In the genomic region with DNA sequence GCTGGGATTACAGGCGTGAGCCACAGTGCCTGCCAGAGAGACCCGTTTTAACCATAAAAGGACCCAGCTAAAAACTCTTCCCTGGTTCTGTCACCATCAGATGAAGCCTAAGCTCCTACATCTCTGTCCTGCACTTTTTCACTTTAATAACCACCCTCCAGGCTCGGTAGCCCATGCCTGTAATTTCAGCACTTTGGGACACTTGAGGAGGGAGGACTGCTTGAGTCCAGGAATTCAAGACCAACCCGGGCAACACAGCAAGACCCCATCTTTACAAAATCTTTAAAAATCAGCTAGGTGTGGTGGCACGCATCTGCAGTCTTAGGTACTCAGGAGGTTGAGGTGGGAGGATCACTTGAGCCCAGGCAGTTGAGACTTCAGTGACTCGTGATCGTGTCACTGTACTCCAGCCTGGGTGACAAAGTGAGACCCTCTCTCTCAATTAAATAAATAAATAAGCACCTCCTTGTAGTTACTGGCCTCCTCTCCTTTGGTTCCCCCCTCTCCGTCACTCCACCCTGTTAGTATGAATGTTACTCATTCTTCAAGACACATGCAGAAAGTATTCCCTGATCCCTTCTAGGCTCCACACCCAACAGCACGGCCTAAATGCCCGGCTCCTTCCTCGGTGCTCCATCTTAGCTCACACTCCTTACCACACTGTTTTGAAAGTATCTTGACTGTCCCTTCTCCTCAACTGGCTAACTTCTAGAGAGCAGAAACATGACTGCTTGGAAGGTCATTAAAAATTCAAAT, we compare ENCODE assay signal across 8 cellular contexts. TPM values are rescaled to one million over a fixed set of nuclear protein-coding genes. Genes with fewer than 3 reads are reported as not detected.
DNase-seq lines count a peak whose midpoint lies in the region; TF ChIP-seq lines count a peak whose summit lies in the region.
"Not testable (repeated sequence)": the region's sequence is repeated elsewhere in the genome, so short reads cannot be mapped to it uniquely, and the experiment has no call there.

No MANE protein-coding gene starts in this region.

- H3K4me1 Mint-ChIP-seq in CD8-positive, alpha-beta memory T cell, result peaks cover 55 to 77% (median 67%) of the 10 kb centered on the region in 3 donors
- peaks cover 62% of the 10 kb centered on the region for H3K4me1 Mint-ChIP-seq in activated naive CD8-positive, alpha-beta T cell (ENCODE audit: low read depth)
- H3K4me1 Mint-ChIP-seq in type B pancreatic cell (ENCODE audit: unreplicated experiment), result peaks cover 41% of the 10 kb centered on the region

- peak overlapping the region; percentile 88 for H3K4me2 ChIP-seq in osteoblast (ENCODE audit: insufficient read depth, low read length)

- TF ChIP-seq CTCF in osteoblast (IDR thresholded peaks at IDR 0.05; ENCODE audit: extremely low read depth, low read depth, low read length); type B pancreatic cell (conservative IDR thresholded peaks at IDR 0.05): not testable (repeated sequence)

- H3K36me3 ChIP-seq in CD8-positive, alpha-beta memory T cell (ENCODE audit: insufficient read depth, low read length); HUES48 (ENCODE audit: control insufficient read depth, insufficient read depth, low read length); SK-N-MC (ENCODE audit: insufficient read depth, low read length); endocrine pancreas (ENCODE audit: control insufficient read depth, insufficient read depth, low read length); iPS-20b (ENCODE audit: insufficient read depth, low read depth, low read length); osteoblast (ENCODE audit: insufficient read depth, low read length): not testable (repeated sequence)

- not testable (repeated sequence) for DNase-seq in CD8-positive, alpha-beta memory T cell; SK-N-MC (ENCODE audit: low read depth, low spot score); type B pancreatic cell (ENCODE audit: extremely low spot score, unreplicated experiment)
- peak; percentile 76 for DNase-seq in osteoblast (ENCODE audit: insufficient read length, low spot score, missing footprints)

- peak overlapping the region; percentile 95 to 100 (median 97) for H3K4me3 Mint-ChIP-seq in CD8-positive, alpha-beta memory T cell
- peak overlapping the region; percentile 96 for H3K4me3 Mint-ChIP-seq in activated naive CD8-positive, alpha-beta T cell
- peak overlapping the region; percentile 98 for H3K4me3 Mint-ChIP-seq in type B pancreatic cell

- peak overlapping the region; percentile 69 to 99 (median 84) for H3K27ac Mint-ChIP-seq in CD8-positive, alpha-beta memory T cell
- peak overlapping the region; percentile 69 for H3K27ac Mint-ChIP-seq in activated naive CD8-positive, alpha-beta T cell
- H3K27ac Mint-ChIP-seq in type B pancreatic cell, result peak overlapping the region; percentile 99

- not testable (repeated sequence) for H3K27me3 ChIP-seq in CD8-positive, alpha-beta memory T cell (ENCODE audit: insufficient read depth, low read length, poor library complexity, severe bottlenecking); HUES48 (ENCODE audit: control insufficient read depth, insufficient read depth, low read length); endocrine pancreas (ENCODE audit: control insufficient read depth, insufficient read depth, low read length); iPS-20b (ENCODE audit: insufficient read depth, low read length); osteoblast (ENCODE audit: insufficient read depth, low read length)

- H3K9me3 ChIP-seq in CD8-positive, alpha-beta memory T cell (ENCODE audit: low read length); SK-N-MC (ENCODE audit: low read depth, low read length); endocrine pancreas (ENCODE audit: control insufficient read depth, low read length); iPS-20b (ENCODE audit: insufficient read depth, low read depth, low read length); osteoblast (ENCODE audit: low read depth, low read length): not testable (repeated sequence)
- peaks cover 12% of the 10 kb centered on the region for H3K9me3 ChIP-seq in HUES48 (ENCODE audit: control insufficient read depth, insufficient read depth, low read length)

- not testable (repeated sequence) for H3K27me3 Mint-ChIP-seq in CD8-positive, alpha-beta memory T cell; activated naive CD8-positive, alpha-beta T cell; type B pancreatic cell

- peaks cover 18% of the 10 kb centered on the region for H3K4me1 ChIP-seq in CD8-positive, alpha-beta memory T cell (ENCODE audit: insufficient read depth, low read length)
- not testable (repeated sequence) for H3K4me1 ChIP-seq in HUES48 (ENCODE audit: control insufficient read depth, insufficient read depth, low read length); endocrine pancreas (ENCODE audit: control insufficient read depth, insufficient read depth, low read length); iPS-20b (ENCODE audit: insufficient read depth, low read length)
- peaks cover 22% of the 10 kb centered on the region for H3K4me1 ChIP-seq in osteoblast (ENCODE audit: insufficient read depth, low read length)

- H3K9me3 Mint-ChIP-seq in CD8-positive, alpha-beta memory T cell; activated naive CD8-positive, alpha-beta T cell (ENCODE audit: low read depth); type B pancreatic cell: not testable (repeated sequence)

- not testable (repeated sequence) for H3K9ac ChIP-seq in HUES48 (ENCODE audit: low read depth, low read length); endocrine pancreas (ENCODE audit: control insufficient read depth, insufficient read depth, low read length); iPS-20b (ENCODE audit: low read depth, low read length)
- H3K9ac ChIP-seq in SK-N-MC (ENCODE audit: insufficient read length), result peak overlapping the region; percentile 93

- H4K20me1 ChIP-seq in osteoblast (ENCODE audit: insufficient read depth, low read length), result peaks cover 47% of the 10 kb centered on the region

- H2AFZ ChIP-seq in osteoblast (ENCODE audit: low read length), result not testable (repeated sequence)

- peaks cover 71% of the 10 kb centered on the region for H3K79me2 ChIP-seq in osteoblast (ENCODE audit: insufficient read depth, low read length)

- CTCF ChIA-PET in CD8-positive, alpha-beta memory T cell (lab: Charles Lee), result not testable (repeated sequence)

- not testable (repeated sequence) for H3K4me3 ChIP-seq in CD8-positive, alpha-beta memory T cell (ENCODE audit: low read length)
- H3K4me3 ChIP-seq in HUES48 (ENCODE audit: low read depth, low read length) (peak overlapping the region; percentile 89), SK-N-MC (peak overlapping the region; percentile 94), endocrine pancreas (ENCODE audit: control insufficient read depth, insufficient read depth, low read length) (peak overlapping the region; percentile 48), iPS-20b (ENCODE audit: low read length) (peak overlapping the region; percentile 88), osteoblast (ENCODE audit: insufficient read depth, low read length) (peak overlapping the region; percentile 92)

- H3K36me3 Mint-ChIP-seq in CD8-positive, alpha-beta memory T cell, result peaks cover 0 to 11% (median 0%) of the 10 kb centered on the region in 3 donors
- H3K36me3 Mint-ChIP-seq in activated naive CD8-positive, alpha-beta T cell; type B pancreatic cell: not testable (repeated sequence)

- H3K27ac ChIP-seq in CD8-positive, alpha-beta memory T cell (ENCODE audit: low read depth, low read length); HUES48 (ENCODE audit: low read depth, low read length); SK-N-MC; iPS-20b (ENCODE audit: low read length): not testable (repeated sequence)
- H3K27ac ChIP-seq in osteoblast (ENCODE audit: low read depth, low read length), result peak overlapping the region; percentile 94

- POLR2A ChIA-PET in CD8-positive, alpha-beta memory T cell (lab: Charles Lee), result interaction anchor here (0.6 kb wide), 1 partner anchor 99 kb away, joined by 6 read pairs; no protein-coding TSS in a partner anchor

RNA-seq across cellular contexts. Expression of a gene that starts 38.2 kb away (rescaled TPM):
- 10 to 100 TPM; 11.6 to 12.5 TPM for total RNA-seq in CD8-positive, alpha-beta memory T cell
- 17.1 TPM for polyA plus RNA-seq in CD8-positive, alpha-beta memory T cell
- total RNA-seq in osteoblast (14.8 and 17.7 TPM in 2 replicates), type B pancreatic cell (ENCODE audit: low replicate concordance) (6.7 and 13.7 TPM in 2 replicates)
